21 cellular contexts compared by ENCODE assay signal in genomic region chr16:89691231-89691985, GRCh38.
"Had no signal": no experiment of that assay in that cellular context is flagged by ENCODE, and none has a peak within 500 bp of the region (broad histone marks: within the 10 kb centered on the region; RNA-seq: fewer than 3 reads in every experiment).

No MANE protein-coding gene starts in this region.

- H3K27ac ChIP-seq: colonic mucosa, dorsolateral prefrontal cortex, esophagus squamous epithelium, gastrocnemius medialis, sigmoid colon, thoracic aorta, vagina had no signal

- H3K27me3 ChIP-seq: colonic mucosa, dorsolateral prefrontal cortex, esophagus squamous epithelium, gastrocnemius medialis, sigmoid colon, vagina had no signal

- ATAC-seq: activated CD8-positive, alpha-beta T cell treated with anti-CD3 and anti-CD28 coated beads, Interleukin-2, amount 10 ng/mL, durations not matched to agents 7 days and 5 days; activated naive CD4-positive, alpha-beta T cell treated with anti-CD3 and anti-CD28 coated beads, Interleukin-2, amount 50 U/mL, for 72 hours; activated T-helper 17 cell treated with anti-CD3 and anti-CD28 coated beads, Interleukin-2, amount 50 U/mL, for 72 hours; effector memory CD8-positive, alpha-beta T cell; gastrocnemius medialis; left ventricle myocardium superior; stimulated activated naive B cell treated with anti-CD40 and anti-IgM and Interleukin-4, amounts not matched to agents 10 μg/mL and 1 μg/mL and 100 μg/mL, for 72 hours had no signal

- H3K4me3 ChIP-seq: colonic mucosa, dorsolateral prefrontal cortex, esophagus squamous epithelium, gastrocnemius medialis, sigmoid colon, smooth muscle cell, thoracic aorta, vagina had no signal

- H3K9me3 ChIP-seq: colonic mucosa, esophagus squamous epithelium, gastrocnemius medialis, sigmoid colon, thoracic aorta, vagina had no signal

- DNase-seq: activated CD4-positive, alpha-beta T cell treated with anti-CD3 and anti-CD28 coated beads, Interleukin-2, amount 10 ng/mL, durations not matched to agents 7 days and 5 days; activated CD8-positive, alpha-beta T cell treated with anti-CD3 and anti-CD28 coated beads, Interleukin-2, amount 10 ng/mL, durations not matched to agents 7 days and 5 days; aorta; colonic mucosa; dorsolateral prefrontal cortex; effector memory CD8-positive, alpha-beta T cell; esophagus squamous epithelium; gastrocnemius medialis; hippocampal formation; left ventricle myocardium superior; mammary epithelial cell; nucleus accumbens; sigmoid colon; stimulated activated CD4-positive, alpha-beta T cell treated with anti-CD3 and anti-CD28 coated beads, Interleukin-2, amount 100 ng/mL, for 48 hours; stimulated activated CD8-positive, alpha-beta memory T cell treated with anti-CD3 and anti-CD28 coated beads, Interleukin-4, amount 100 ng/mL, for 48 hours; stimulated activated naive B cell treated with anti-CD40 and anti-IgM and Interleukin-4, amounts not matched to agents 10 μg/mL and 1 μg/mL and 100 μg/mL, for 72 hours had no signal
